Comparison of ENCODE assay signal across 23 cellular contexts in the genomic region with DNA sequence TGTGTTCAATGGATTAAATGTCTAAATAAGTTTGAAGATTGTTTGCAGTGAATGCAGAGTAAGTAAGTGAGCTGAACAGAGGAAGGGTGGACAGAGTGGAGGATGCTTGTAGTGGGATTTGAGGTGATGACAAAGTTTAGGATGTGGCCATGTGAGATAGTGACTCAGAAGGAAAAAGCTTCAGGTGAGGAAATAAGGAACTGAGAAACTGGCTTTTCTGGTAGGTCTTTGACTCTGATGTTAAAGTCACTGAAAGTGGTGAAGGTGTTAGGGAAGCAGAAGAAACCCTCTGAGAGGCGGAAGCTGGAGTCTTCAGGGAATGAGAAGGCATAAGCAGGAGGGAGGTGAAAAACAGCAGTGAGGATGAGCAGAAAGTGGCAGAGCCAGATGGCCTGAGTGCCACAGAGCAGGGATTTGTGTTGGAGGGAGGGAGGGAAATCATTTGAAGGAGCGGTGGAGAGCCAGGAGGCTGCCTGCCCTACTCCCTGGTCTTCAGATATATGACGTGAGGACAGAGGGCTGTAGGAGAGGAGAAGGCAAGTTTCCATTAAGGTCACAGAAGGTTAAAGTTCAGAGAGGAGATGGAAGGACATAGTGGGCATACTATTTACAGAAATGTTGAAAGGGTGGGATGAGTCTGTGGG. TPM values are rescaled to one million over a fixed set of nuclear protein-coding genes. Genes with fewer than 3 reads are reported as not detected.
DNase-seq lines count a peak whose midpoint lies in the region; ATAC-seq and TF ChIP-seq lines count a peak whose summit lies in the region.
"Had no signal": no experiment of that assay in that cellular context is flagged by ENCODE, and none has a peak within 500 bp of the region (broad histone marks: within the 10 kb centered on the region; RNA-seq: fewer than 3 reads in every experiment).

No MANE protein-coding gene starts in this region.

- DNase-seq in GM12865 (ENCODE audit: low read depth), result peak; percentile 75
- no peak for DNase-seq in CD4-positive, alpha-beta T cell
- DNase-seq: activated CD4-positive, alpha-beta T cell treated with anti-CD3 and anti-CD28 coated beads for 36 hours; DMS153; dorsolateral prefrontal cortex; KBM-7; NCI-H526 treated with DMSO at 0.1 percent for 48 hours; PC-3; SJCRH30 had no signal

- peaks cover 6% of the 10 kb centered on the region for H3K27me3 ChIP-seq in CD4-positive, alpha-beta T cell (ENCODE audit: control insufficient read depth, insufficient read depth, low read length)
- H3K27me3 ChIP-seq: dorsolateral prefrontal cortex, esophagus muscularis mucosa, SJCRH30, vagina had no signal

- H3K4me3 ChIP-seq in GM12865 (ENCODE audit: low read depth, low read length), result no peak overlapping the region
- H3K4me3 ChIP-seq: dorsolateral prefrontal cortex, esophagus muscularis mucosa, SJCRH30, vagina had no signal

- H3K4me3 Mint-ChIP-seq in CD4-positive, alpha-beta T cell, result no peak overlapping the region
- H3K4me3 Mint-ChIP-seq: activated CD4-positive, alpha-beta T cell treated with anti-CD3 and anti-CD28 coated beads for 36 hours had no signal

- H3K4me1 Mint-ChIP-seq in CD4-positive, alpha-beta T cell (ENCODE audit: low read depth), result no peaks in the 10 kb centered on the region

- no peak overlapping the region for H3K27ac Mint-ChIP-seq in CD4-positive, alpha-beta T cell
- H3K27ac Mint-ChIP-seq: activated CD4-positive, alpha-beta T cell treated with anti-CD3 and anti-CD28 coated beads for 36 hours had no signal

- intact Hi-C loops in CD4-positive, alpha-beta T cell (cut with DNase I, micrococcal nuclease), result no loop called here

- H3K27ac ChIP-seq in CD4-positive, alpha-beta T cell (ENCODE audit: low read depth, low read length), result no peak overlapping the region
- H3K27ac ChIP-seq: C4-2B, dorsolateral prefrontal cortex, esophagus muscularis mucosa, SJCRH30, vagina had no signal

- ATAC-seq in GM19023 (IDR thresholded peaks at IDR 0.05; ENCODE audit: unreplicated experiment) (peak; percentile 58), HG02798 (IDR thresholded peaks at IDR 0.05; ENCODE audit: poor library complexity, unreplicated experiment) (peak; percentile 60), HG03565 (IDR thresholded peaks at IDR 0.05; ENCODE audit: unreplicated experiment) (peak; percentile 71), HG02571 (IDR thresholded peaks at IDR 0.05; ENCODE audit: unreplicated experiment) (no peak), HG03442 (IDR thresholded peaks at IDR 0.05; ENCODE audit: unreplicated experiment) (no peak)
- ATAC-seq in activated CD4-positive, CD25-positive, alpha-beta regulatory T cell treated with anti-CD3 and anti-CD28 coated beads, Interleukin-2, amount 50 U/mL, for 24 hours, result no peak
- ATAC-seq in CD4-positive, alpha-beta T cell (ENCODE audit: poor library complexity), result no peak
- ATAC-seq: activated CD4-positive, alpha-beta T cell treated with anti-CD3 and anti-CD28 coated beads for 36 hours; PC-3; sciatic nerve had no signal

- H3K27me3 Mint-ChIP-seq in CD4-positive, alpha-beta T cell, result peaks cover 36% of the 10 kb centered on the region

- CTCF ChIA-PET in CD4-positive, alpha-beta T cell (lab: Charles Lee), result no interaction called here

- H3K9me3 ChIP-seq in CD4-positive, alpha-beta T cell (ENCODE audit: control insufficient read depth, low read length), result no peaks in the 10 kb centered on the region
- H3K9me3 ChIP-seq: esophagus muscularis mucosa, SJCRH30, vagina had no signal

- H3K36me3 Mint-ChIP-seq in CD4-positive, alpha-beta T cell (ENCODE audit: low read depth), result no peaks in the 10 kb centered on the region

- TF ChIP-seq CTCF in GM12865 (IDR thresholded peaks at IDR 0.05; ENCODE audit: insufficient read depth, low read depth, low read length, missing control alignments), result no peak
- no peak for TF ChIP-seq CTCF in CD4-positive, alpha-beta T cell (IDR thresholded peaks at IDR 0.05)

- POLR2A ChIA-PET in CD4-positive, alpha-beta T cell (lab: Charles Lee), result no interaction called here

- H3K9me3 Mint-ChIP-seq in CD4-positive, alpha-beta T cell, result no peaks in the 10 kb centered on the region

RNA-seq across cellular contexts. Expression of gene RGS6, which starts 24.8 kb away (rescaled TPM):
- not detected for total RNA-seq in CD4-positive, alpha-beta T cell
- total RNA-seq: A673, bronchial epithelial cell, glomerular endothelial cell, osteoblast, PC-3, SJCRH30 had no signal

Comparison
In these comparisons a context has a peak if more than half of its experiments do, and no peak if none do; other contexts are left out.
1. ATAC-seq: peak in GM19023 (single experiment), HG02798 (single experiment) and HG03565 (single experiment); none in HG02571 (single experiment), activated CD4-positive, CD25-positive, alpha-beta regulatory T cell treated with anti-CD3 and anti-CD28 coated beads, Interleukin-2, amount 50 U/mL, for 24 hours (0 of 2), HG03442 (single experiment) and CD4-positive, alpha-beta T cell (single experiment).